12 cellular contexts compared by ENCODE assay signal in the genomic region with DNA sequence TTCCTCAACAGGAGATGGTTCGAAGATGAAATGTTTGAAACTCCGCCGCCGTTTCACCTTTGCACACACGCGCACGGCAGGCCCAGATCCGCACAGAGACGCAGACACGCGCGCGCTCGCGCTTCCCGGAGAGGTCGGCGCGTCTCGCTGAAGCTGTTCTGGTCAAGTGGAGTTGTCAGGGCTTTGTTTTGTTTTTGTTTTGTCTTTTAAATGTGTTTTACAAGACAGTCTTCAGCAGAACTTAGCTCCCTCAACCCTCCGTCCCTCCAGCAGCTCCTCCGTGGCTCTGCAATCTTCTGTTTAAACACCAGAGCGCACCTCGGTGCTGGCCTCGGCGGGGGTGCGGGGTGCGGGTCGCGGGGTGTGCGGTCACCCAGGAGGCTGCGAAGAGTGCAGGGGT. TPM values are rescaled to one million over a fixed set of nuclear protein-coding genes. Genes with fewer than 3 reads are reported as not detected.
DNase-seq lines count a peak whose midpoint lies in the region; ATAC-seq and TF ChIP-seq lines count a peak whose summit lies in the region.
"Had no signal": no experiment of that assay in that cellular context is flagged by ENCODE, and none has a peak within 500 bp of the region (broad histone marks: within the 10 kb centered on the region; RNA-seq: fewer than 3 reads in every experiment).

No MANE protein-coding gene starts in this region.

- intact Hi-C loops in Right ventricle myocardium inferior (cut with DNase I), result no loop called here

- POLR2A ChIA-PET in naive thymus-derived CD8-positive, alpha-beta T cell (lab: Charles Lee), result no interaction called here
- POLR2A ChIA-PET in activated CD4-positive, alpha-beta memory T cell treated with anti-CD3 and anti-CD28 coated beads, Interleukin-2, amount 10 ng/mL, durations not matched to agents 7 days and 5 days (lab: Charles Lee), result no interaction called here

- H3K27ac ChIP-seq in right atrium auricular region, result no peak overlapping the region
- H3K27ac ChIP-seq: neutrophil had no signal

- no peaks in the 10 kb centered on the region for H3K36me3 ChIP-seq in right atrium auricular region
- H3K36me3 ChIP-seq: neutrophil had no signal

- H3K36me3 Mint-ChIP-seq in naive thymus-derived CD8-positive, alpha-beta T cell, result peaks cover 0 to 10% (median 6%) of the 10 kb centered on the region in 3 donors
- H3K36me3 Mint-ChIP-seq in activated CD4-positive, alpha-beta memory T cell treated with anti-CD3 and anti-CD28 coated beads, Interleukin-2, amount 10 ng/mL, durations not matched to agents 7 days and 5 days (ENCODE audit: low read depth), result peaks cover 9% of the 10 kb centered on the region

- H3K9me3 Mint-ChIP-seq in naive thymus-derived CD8-positive, alpha-beta T cell, result peaks cover 0 to 7% (median 0%) of the 10 kb centered on the region in 9 donors
- H3K9me3 Mint-ChIP-seq in activated CD4-positive, alpha-beta memory T cell treated with anti-CD3 and anti-CD28 coated beads, Interleukin-2, amount 10 ng/mL, durations not matched to agents 7 days and 5 days, result no peaks in the 10 kb centered on the region
- H3K9me3 Mint-ChIP-seq: CD4-positive, alpha-beta T cell had no signal

- peak overlapping the region in 7 of 10 donors; percentile 6 to 56 (median 46) for H3K4me3 Mint-ChIP-seq in naive thymus-derived CD8-positive, alpha-beta T cell
- H3K4me3 Mint-ChIP-seq in activated CD4-positive, alpha-beta memory T cell treated with anti-CD3 and anti-CD28 coated beads, Interleukin-2, amount 10 ng/mL, durations not matched to agents 7 days and 5 days, result no peak overlapping the region
- H3K4me3 Mint-ChIP-seq: CD4-positive, alpha-beta T cell had no signal

- no peak for TF ChIP-seq CTCF in right atrium auricular region (IDR thresholded peaks at IDR 0.05)
- no peak for TF ChIP-seq CTCF in epithelial cell of esophagus (IDR thresholded peaks at IDR 0.05; ENCODE audit: insufficient read depth, low read depth, low read length, missing control alignments)
- TF ChIP-seq CTCF in omental fat pad (IDR thresholded peaks at IDR 0.05), result no peak

- no peak for ATAC-seq in Right ventricle myocardium inferior
- no peak for ATAC-seq in naive thymus-derived CD8-positive, alpha-beta T cell
- ATAC-seq in HG02642 (IDR thresholded peaks at IDR 0.05; ENCODE audit: poor library complexity, unreplicated experiment), result no peak
- no peak for ATAC-seq in omental fat pad (ENCODE audit: low FRiP score)
- no peak for ATAC-seq in HG03135 (IDR thresholded peaks at IDR 0.05; ENCODE audit: unreplicated experiment)
- ATAC-seq: GM12878 had no signal

- CTCF ChIA-PET in activated CD4-positive, alpha-beta memory T cell treated with anti-CD3 and anti-CD28 coated beads, Interleukin-2, amount 10 ng/mL, durations not matched to agents 7 days and 5 days (lab: Charles Lee), result interaction anchor here (1.4 kb wide), 1 partner anchor 12 kb away, joined by 3 read pairs; no protein-coding TSS in a partner anchor

- peaks cover 17 to 48% of the 10 kb centered on the region in 2 donors for H3K27me3 ChIP-seq in right atrium auricular region

- no peak overlapping the region for H3K27ac Mint-ChIP-seq in naive thymus-derived CD8-positive, alpha-beta T cell
- no peak overlapping the region for H3K27ac Mint-ChIP-seq in activated CD4-positive, alpha-beta memory T cell treated with anti-CD3 and anti-CD28 coated beads, Interleukin-2, amount 10 ng/mL, durations not matched to agents 7 days and 5 days
- H3K27ac Mint-ChIP-seq: CD4-positive, alpha-beta T cell had no signal

- H3K4me1 ChIP-seq in right atrium auricular region, result peaks cover 0 to 41% of the 10 kb centered on the region in 2 donors

- no peaks in the 10 kb centered on the region for H3K9me3 ChIP-seq in right atrium auricular region
- H3K9me3 ChIP-seq: neutrophil had no signal

- peaks cover 26 to 81% (median 57%) of the 10 kb centered on the region in 5 donors for H3K27me3 Mint-ChIP-seq in naive thymus-derived CD8-positive, alpha-beta T cell
- H3K27me3 Mint-ChIP-seq in activated CD4-positive, alpha-beta memory T cell treated with anti-CD3 and anti-CD28 coated beads, Interleukin-2, amount 10 ng/mL, durations not matched to agents 7 days and 5 days, result peaks cover 51% of the 10 kb centered on the region

- peak; percentile 46 for DNase-seq in right atrium auricular region (ENCODE audit: low spot score)
- no peak for DNase-seq in Right ventricle myocardium inferior (ENCODE audit: missing footprints)
- DNase-seq in epithelial cell of esophagus (ENCODE audit: low read depth), result peak; percentile 35
- no peak for DNase-seq in naive thymus-derived CD8-positive, alpha-beta T cell
- DNase-seq in omental fat pad (ENCODE audit: low spot score), result no peak
- no peak for DNase-seq in activated CD4-positive, alpha-beta memory T cell treated with anti-CD3 and anti-CD28 coated beads, Interleukin-2, amount 10 ng/mL, durations not matched to agents 7 days and 5 days
- DNase-seq: CD4-positive, alpha-beta T cell; NCI-H2081 had no signal

- H3K4me3 ChIP-seq in right atrium auricular region (peak overlapping the region; percentile 11 to 42), epithelial cell of esophagus (ENCODE audit: low read length) (peak overlapping the region; percentile 42)
- H3K4me3 ChIP-seq: GM12878 had no signal

- peaks cover 10 to 25% (median 18%) of the 10 kb centered on the region in 4 donors for H3K4me1 Mint-ChIP-seq in naive thymus-derived CD8-positive, alpha-beta T cell
- H3K4me1 Mint-ChIP-seq in activated CD4-positive, alpha-beta memory T cell treated with anti-CD3 and anti-CD28 coated beads, Interleukin-2, amount 10 ng/mL, durations not matched to agents 7 days and 5 days, result peaks cover 5% of the 10 kb centered on the region

RNA-seq across cellular contexts. Expression of a gene that starts 5.3 kb away (rescaled TPM):
- total RNA-seq in right atrium auricular region (under 1 TPM in 1 of 2 donors, not detected in 1; 0.83 TPM), Right ventricle myocardium inferior (7.3 TPM), omental fat pad (under 1 TPM in 3 of 4 donors, not detected in 1; 0.19 to 0.84 (median 0.63) TPM)
- total RNA-seq in naive thymus-derived CD8-positive, alpha-beta T cell, result not detected
- polyA plus RNA-seq in naive thymus-derived CD8-positive, alpha-beta T cell, result not detected
- not detected for total RNA-seq in activated CD4-positive, alpha-beta memory T cell treated with anti-CD3 and anti-CD28 coated beads, Interleukin-2, amount 10 ng/mL, durations not matched to agents 7 days and 5 days
- total RNA-seq: CD4-positive, alpha-beta T cell; GM12878 had no signal
- polyA plus RNA-seq: GM12878 had no signal

Comparison
In these comparisons a context has a peak if more than half of its experiments do, and no peak if none do; other contexts are left out.
1. DNase-seq: peak in right atrium auricular region (single experiment) and epithelial cell of esophagus (single experiment); none in Right ventricle myocardium inferior (single experiment), naive thymus-derived CD8-positive, alpha-beta T cell (0 of 10), omental fat pad (single experiment) and activated CD4-positive, alpha-beta memory T cell treated with anti-CD3 and anti-CD28 coated beads, Interleukin-2, amount 10 ng/mL, durations not matched to agents 7 days and 5 days (single experiment).